Comparison of ENCODE assay signal across 20 cellular contexts in the genomic region with DNA sequence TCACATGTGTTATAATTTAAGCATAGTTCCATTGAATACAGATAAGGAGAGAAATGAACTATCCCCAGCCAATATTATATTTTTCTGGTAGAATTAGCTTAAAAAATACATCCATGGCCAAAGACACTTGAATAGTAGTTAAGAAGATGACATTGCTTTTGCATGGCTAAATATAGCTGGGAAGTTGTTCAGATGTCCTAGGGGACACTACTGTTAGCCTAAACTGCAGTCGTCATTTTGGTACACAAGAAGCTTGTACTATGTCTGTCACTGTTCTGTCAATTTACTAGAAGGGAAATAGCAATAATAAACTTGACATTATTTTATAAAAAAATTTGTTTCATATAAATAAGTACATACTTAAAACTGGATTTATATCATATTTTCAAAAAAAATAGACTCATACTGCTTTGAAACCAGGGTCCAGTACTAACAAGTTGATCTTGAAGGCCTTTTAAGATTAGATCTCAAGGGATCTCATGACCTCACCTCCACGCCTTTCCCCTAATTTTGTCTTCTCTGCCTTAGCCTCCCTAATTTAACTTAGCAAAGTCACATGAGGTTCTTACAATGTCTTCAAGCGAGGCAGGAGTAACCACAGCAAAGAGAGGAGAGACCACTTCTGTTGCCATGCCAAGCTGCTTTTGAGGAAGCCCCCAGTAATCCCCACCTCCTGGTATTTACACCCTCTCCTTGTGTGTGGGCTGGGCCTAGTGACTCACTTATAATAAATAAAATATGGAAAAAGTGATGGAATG.
DNase-seq lines count a peak whose midpoint lies in the region; ATAC-seq and TF ChIP-seq lines count a peak whose summit lies in the region.
"Had no signal": no experiment of that assay in that cellular context is flagged by ENCODE, and none has a peak within 500 bp of the region (broad histone marks: within the 10 kb centered on the region; RNA-seq: fewer than 3 reads in every experiment).

No MANE protein-coding gene starts in this region.

- H3K4me1 Mint-ChIP-seq in activated T-cell treated with anti-CD3 and anti-CD28 coated beads, Interleukin-2, amount 50 U/mL, for 4 hours (ENCODE audit: low read depth): no peaks in the 10 kb centered on the region
- H3K4me1 Mint-ChIP-seq: CD4-positive, alpha-beta memory T cell had no signal

- no peak overlapping the region for H3K4me2 ChIP-seq in parathyroid adenoma (ENCODE audit: low read length)
- H3K4me2 ChIP-seq: A549 had no signal

- intact Hi-C loops in heart left ventricle (cut with DNase I): loop anchor here (5.0 to 10.0 kb wide), 12 partner anchors 253 to 635 kb away; no protein-coding TSS in a partner anchor
- intact Hi-C loops in left cardiac atrium (cut with DNase I): loop anchor here in 1 of 2 donors (5.0 kb wide), 2 partner anchors 258 to 488 kb away; no protein-coding TSS in a partner anchor
- intact Hi-C loops in left ventricle myocardium superior (cut with micrococcal nuclease): no loop called here
- intact Hi-C loops in Right ventricle myocardium inferior (cut with DNase I): loop anchor here (5.0 kb wide), 1 partner anchor 258 kb away; no protein-coding TSS in a partner anchor

- TF ChIP-seq CTCF in heart left ventricle (IDR thresholded peaks at IDR 0.05) (no peak), parathyroid adenoma (IDR thresholded peaks at IDR 0.05) (no peak)

- 62 to 70% (median 67%) methylated on average over 3 of the region's 3 CpGs for WGBS in heart left ventricle, 4 donors

- H3K9me3 Mint-ChIP-seq in activated T-cell treated with anti-CD3 and anti-CD28 coated beads, Interleukin-2, amount 50 U/mL, for 4 hours: no peaks in the 10 kb centered on the region
- H3K9me3 Mint-ChIP-seq: HFFc6 had no signal

- H3K4me3 Mint-ChIP-seq in activated T-cell treated with anti-CD3 and anti-CD28 coated beads, Interleukin-2, amount 50 U/mL, for 4 hours: no peak overlapping the region
- H3K4me3 Mint-ChIP-seq: CD4-positive, alpha-beta memory T cell; HFFc6 had no signal

- H3K27me3 ChIP-seq in heart left ventricle: no peaks in the 10 kb centered on the region
- no peaks in the 10 kb centered on the region for H3K27me3 ChIP-seq in parathyroid adenoma (ENCODE audit: control insufficient read depth, insufficient read depth, low read length)
- H3K27me3 ChIP-seq: BE2C had no signal

- no peaks in the 10 kb centered on the region for H3K79me2 ChIP-seq in parathyroid adenoma

- no peaks in the 10 kb centered on the region for H3K36me3 Mint-ChIP-seq in activated T-cell treated with anti-CD3 and anti-CD28 coated beads, Interleukin-2, amount 50 U/mL, for 4 hours (ENCODE audit: insufficient read depth)
- H3K36me3 Mint-ChIP-seq: CD4-positive, alpha-beta memory T cell had no signal

- H3K27me3 Mint-ChIP-seq in activated T-cell treated with anti-CD3 and anti-CD28 coated beads, Interleukin-2, amount 50 U/mL, for 4 hours (ENCODE audit: low read depth): no peaks in the 10 kb centered on the region

- ATAC-seq in heart left ventricle (peak in 3 of 4 donors; percentile 42 to 75 (median 73)), left cardiac atrium (no peak), left ventricle myocardium superior (peak; percentile 76), Right ventricle myocardium inferior (no peak)
- no peak for ATAC-seq in activated T-cell treated with anti-CD3 and anti-CD28 coated beads, Interleukin-2, amount 50 U/mL, for 4 hours

- H3K4me1 ChIP-seq in heart left ventricle (peaks cover 0 to 9% (median 0%) of the 10 kb centered on the region in 12 donors), parathyroid adenoma (no peaks in the 10 kb centered on the region)
- H3K4me1 ChIP-seq: A549 had no signal

- H2AFZ ChIP-seq in parathyroid adenoma: peak overlapping the region; percentile 5

- DNase-seq in heart left ventricle (no peak), left cardiac atrium (no peak), left ventricle myocardium superior (no peak), Right ventricle myocardium inferior (ENCODE audit: missing footprints) (no peak)
- DNase-seq in activated T-cell treated with anti-CD3 and anti-CD28 coated beads, Interleukin-2, amount 50 U/mL, for 4 hours: no peak
- DNase-seq: 8988T; ACHN; AML-193; BE2C; C1 segment of cervical spinal cord; Calu3; CD4-positive, alpha-beta memory T cell; COR-L47; DMS53; DMS79 treated with DMSO at 0.1 percent for 48 hours; GOT3 had no signal

- no peak overlapping the region for H3K9ac ChIP-seq in parathyroid adenoma

- H3K36me3 ChIP-seq in heart left ventricle: no peaks in the 10 kb centered on the region
- H3K36me3 ChIP-seq in parathyroid adenoma (ENCODE audit: control insufficient read depth, insufficient read depth, low read length): no peaks in the 10 kb centered on the region
- H3K36me3 ChIP-seq: BE2C, HAP-1 had no signal

- H3K9me3 ChIP-seq in heart left ventricle (no peaks in the 10 kb centered on the region), parathyroid adenoma (ENCODE audit: control insufficient read depth, low read length) (no peaks in the 10 kb centered on the region)
- H3K9me3 ChIP-seq: A549, BE2C, HAP-1 had no signal

- TF ChIP-seq POLR2A in heart left ventricle (IDR thresholded peaks at IDR 0.05): no peak

- H3K4me3 ChIP-seq in heart left ventricle (no peak overlapping the region), parathyroid adenoma (ENCODE audit: low read depth, low read length) (no peak overlapping the region)
- H3K4me3 ChIP-seq: A549, HAP-1 had no signal

- H3K27ac ChIP-seq in heart left ventricle (peak overlapping the region in 9 of 12 donors; percentile 15 to 65 (median 40)), parathyroid adenoma (peak overlapping the region; percentile 17)
- H3K27ac ChIP-seq: A549 had no signal

Comparison
In these comparisons a context has a peak if more than half of its experiments do, and no peak if none do; other contexts are left out.
1. ATAC-seq: peak in heart left ventricle (3 of 4) and left ventricle myocardium superior (single experiment); none in left cardiac atrium (0 of 2), Right ventricle myocardium inferior (single experiment) and activated T-cell treated with anti-CD3 and anti-CD28 coated beads, Interleukin-2, amount 50 U/mL, for 4 hours (0 of 2).